ENCODE assay signal across 19 cellular contexts in the genomic region with DNA sequence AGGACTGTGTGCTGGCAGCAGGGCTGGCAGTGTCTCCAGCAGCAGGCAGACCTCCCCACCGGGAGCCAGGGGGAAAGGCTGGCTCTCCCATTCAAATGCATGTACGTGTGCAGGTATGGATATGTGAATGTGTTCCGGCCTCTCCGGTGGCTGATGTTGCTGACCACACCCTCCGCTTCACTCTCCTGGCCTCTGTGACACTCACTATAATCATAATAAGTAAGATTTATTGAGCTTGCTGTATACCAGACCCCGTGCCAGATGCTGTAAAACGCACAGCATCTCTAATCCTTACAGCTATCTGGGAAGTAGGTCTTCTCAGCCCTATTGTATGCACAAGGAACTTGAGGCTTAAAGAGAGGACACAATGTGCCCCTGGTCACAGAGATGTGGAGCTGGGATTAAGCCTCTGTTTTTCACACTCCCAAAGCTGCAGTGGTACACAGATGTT. TPM values are rescaled to one million over a fixed set of nuclear protein-coding genes. Genes with fewer than 3 reads are reported as not detected.
A peak's percentile ranks its signal among the peaks of the same experiment; 100 is the strongest.
DNase-seq lines count a peak whose midpoint lies in the region; ATAC-seq and TF ChIP-seq lines count a peak whose summit lies in the region.
"Had no signal": no experiment of that assay in that cellular context is flagged by ENCODE, and none has a peak within 500 bp of the region (broad histone marks: within the 10 kb centered on the region; RNA-seq: fewer than 3 reads in every experiment).

No MANE protein-coding gene starts in this region.

- peak; percentile 47 for ATAC-seq in left ventricle myocardium superior
- no peak for ATAC-seq in Right ventricle myocardium inferior
- ATAC-seq in HG03520 (IDR thresholded peaks at IDR 0.05; ENCODE audit: unreplicated experiment): no peak
- no peak for ATAC-seq in GM21825 (IDR thresholded peaks at IDR 0.05; ENCODE audit: unreplicated experiment)
- ATAC-seq: activated T-helper 17 cell treated with anti-CD3 and anti-CD28 coated beads, Interleukin-2, amount 50 U/mL, for 72 hours; natural killer cell had no signal

- H3K4me1 ChIP-seq in endodermal cell (ENCODE audit: control insufficient read depth, insufficient read depth, low read length): peaks cover 20% of the 10 kb centered on the region
- H3K4me1 ChIP-seq: BLaER1, SJSA1 had no signal

- H3K4me3 Mint-ChIP-seq in endodermal cell: peak overlapping the region; percentile 1
- no peak overlapping the region for H3K4me3 Mint-ChIP-seq in mesothelial cell of epicardium
- H3K4me3 Mint-ChIP-seq: activated T-helper 17 cell treated with anti-CD3 and anti-CD28 coated beads, Interleukin-2, amount 50 U/mL, for 72 hours; natural killer cell had no signal

- peak overlapping the region; percentile 32 for H3K9ac ChIP-seq in endodermal cell (ENCODE audit: extremely low read depth, low read length, poor library complexity, severe bottlenecking)
- H3K9ac ChIP-seq: BLaER1 had no signal

- intact Hi-C loops in left ventricle myocardium superior (cut with micrococcal nuclease) (no loop called here), Right ventricle myocardium inferior (cut with DNase I) (no loop called here)

- no peaks in the 10 kb centered on the region for H3K9me3 Mint-ChIP-seq in endodermal cell
- H3K9me3 Mint-ChIP-seq in mesothelial cell of epicardium: no peaks in the 10 kb centered on the region
- H3K9me3 Mint-ChIP-seq: activated T-helper 17 cell treated with anti-CD3 and anti-CD28 coated beads, Interleukin-2, amount 50 U/mL, for 72 hours; natural killer cell had no signal

- H3K9me3 ChIP-seq in endodermal cell (ENCODE audit: control insufficient read depth, low read length) (no peaks in the 10 kb centered on the region), MG63 (no peaks in the 10 kb centered on the region)
- H3K9me3 ChIP-seq: BLaER1, SJSA1, upper lobe of left lung had no signal

- 85 to 100% methylated on average over 1 to 6 of the region's 7 CpGs for WGBS in endodermal cell (ENCODE audit: insufficient coverage in 1 of 2, insufficient read length in 1 of 2), 2 experiments

- H3K36me3 Mint-ChIP-seq in endodermal cell (ENCODE audit: low read depth): no peaks in the 10 kb centered on the region
- no peaks in the 10 kb centered on the region for H3K36me3 Mint-ChIP-seq in mesothelial cell of epicardium
- H3K36me3 Mint-ChIP-seq: natural killer cell had no signal

- no peak overlapping the region for H3K27ac ChIP-seq in endodermal cell (ENCODE audit: low read depth, low read length)
- H3K27ac ChIP-seq: BLaER1, SJSA1, upper lobe of left lung had no signal

- H3K27ac Mint-ChIP-seq in endodermal cell (peak overlapping the region; percentile 89), mesothelial cell of epicardium (peak overlapping the region; percentile 17)
- H3K27ac Mint-ChIP-seq: natural killer cell had no signal

- no peak for DNase-seq in left ventricle myocardium superior
- no peak for DNase-seq in Right ventricle myocardium inferior (ENCODE audit: missing footprints)
- no peak for DNase-seq in endodermal cell
- no peak for DNase-seq in mesothelial cell of epicardium (ENCODE audit: low spot score in 2 of 2, unreplicated experiment in 2 of 2)
- no peak for DNase-seq in stimulated activated CD4-positive, alpha-beta T cell treated with anti-CD3 and anti-CD28 coated beads, Interleukin-12 subunit alpha, Interleukin-12 subunit beta, amount 100 ng/mL, for 4 hours
- no peak for DNase-seq in MG63
- DNase-seq: GOT3; natural killer cell; NCI-H446; stimulated activated naive CD4-positive, alpha-beta T cell treated with Interleukin-2 at 50 U/mL for 16 hours; T-helper 9 cell; upper lobe of left lung had no signal

- TF ChIP-seq CTCF in endodermal cell (conservative IDR thresholded peaks at IDR 0.05) (no peak), mesothelial cell of epicardium (IDR thresholded peaks at IDR 0.05; ENCODE audit: unreplicated experiment) (no peak)

- H3K36me3 ChIP-seq in endodermal cell (ENCODE audit: control insufficient read depth, insufficient read depth, low read length) (no peaks in the 10 kb centered on the region), MG63 (no peaks in the 10 kb centered on the region)
- H3K36me3 ChIP-seq: upper lobe of left lung had no signal

- H3K4me1 Mint-ChIP-seq in endodermal cell (peaks cover 32% of the 10 kb centered on the region), mesothelial cell of epicardium (peaks cover 13% of the 10 kb centered on the region)
- H3K4me1 Mint-ChIP-seq: activated T-helper 17 cell treated with anti-CD3 and anti-CD28 coated beads, Interleukin-2, amount 50 U/mL, for 72 hours; natural killer cell had no signal

- no peaks in the 10 kb centered on the region for H3K27me3 Mint-ChIP-seq in endodermal cell (ENCODE audit: insufficient read depth)
- H3K27me3 Mint-ChIP-seq in mesothelial cell of epicardium (ENCODE audit: low read depth): no peaks in the 10 kb centered on the region
- H3K27me3 Mint-ChIP-seq: activated T-helper 17 cell treated with anti-CD3 and anti-CD28 coated beads, Interleukin-2, amount 50 U/mL, for 72 hours had no signal

- no peaks in the 10 kb centered on the region for H3K27me3 ChIP-seq in endodermal cell (ENCODE audit: control insufficient read depth, insufficient read depth, low read length, poor library complexity, severe bottlenecking)
- no peaks in the 10 kb centered on the region for H3K27me3 ChIP-seq in MG63
- H3K27me3 ChIP-seq: BLaER1, SJSA1, upper lobe of left lung had no signal

- H3K4me3 ChIP-seq in endodermal cell (ENCODE audit: low read length): no peak overlapping the region
- no peak overlapping the region for H3K4me3 ChIP-seq in MG63
- H3K4me3 ChIP-seq: BLaER1, lung, SJSA1, upper lobe of left lung had no signal

RNA-seq across cellular contexts. Expression of a gene that starts 20.5 kb away (rescaled TPM):
- total RNA-seq in left ventricle myocardium superior: not detected
- 0.49 TPM for total RNA-seq in Right ventricle myocardium inferior
- 1 to 10 TPM; 3.3 to 4.4 TPM for total RNA-seq in endodermal cell
- 0.85 TPM for polyA plus RNA-seq in endodermal cell (2013, experiment 1 of 2)
- 0.70 TPM for polyA plus RNA-seq in endodermal cell (2013, experiment 2 of 2)
- 1.2 to 2.0 TPM (median 1.6 TPM) in 3 replicates for total RNA-seq in mesothelial cell of epicardium
- not detected in 2 replicates for total RNA-seq in MG63 (2014; rRNA removed; shearing (Covaris generic); ENCODE audit: low replicate concordance)
- total RNA-seq: A172, SJSA1 had no signal

RNA-seq across cellular contexts. Expression of a gene that starts 33.7 kb away (rescaled TPM):
- total RNA-seq in left ventricle myocardium superior (60.0 TPM), Right ventricle myocardium inferior (56.9 TPM), endodermal cell (10 to 100 TPM; 18.6 to 21.5 TPM), mesothelial cell of epicardium (21.8 to 26.4 TPM (median 23.2 TPM) in 3 replicates)
- 20.8 TPM for polyA plus RNA-seq in endodermal cell (2013, experiment 1 of 2)
- polyA plus RNA-seq in endodermal cell (2013, experiment 2 of 2): 16.2 TPM
- total RNA-seq in MG63 (2014; rRNA removed; shearing (Covaris generic); ENCODE audit: low replicate concordance): 14.4 and 24.4 TPM in 2 replicates

RNA-seq across cellular contexts. Expression of a gene that starts 56.7 kb away (rescaled TPM):
- 13.3 TPM for total RNA-seq in left ventricle myocardium superior
- 14.8 TPM for total RNA-seq in Right ventricle myocardium inferior
- 10 to 100 TPM; 28.5 to 31.3 TPM for total RNA-seq in endodermal cell
- 26.1 TPM for polyA plus RNA-seq in endodermal cell (2013, experiment 1 of 2)
- polyA plus RNA-seq in endodermal cell (2013, experiment 2 of 2): 19.5 TPM
- 24.1 to 26.6 TPM (median 25.0 TPM) in 3 replicates for total RNA-seq in mesothelial cell of epicardium
- 20.7 and 44.0 TPM in 2 replicates for total RNA-seq in MG63 (2014; rRNA removed; shearing (Covaris generic); ENCODE audit: low replicate concordance)
